In the genomic region with DNA sequence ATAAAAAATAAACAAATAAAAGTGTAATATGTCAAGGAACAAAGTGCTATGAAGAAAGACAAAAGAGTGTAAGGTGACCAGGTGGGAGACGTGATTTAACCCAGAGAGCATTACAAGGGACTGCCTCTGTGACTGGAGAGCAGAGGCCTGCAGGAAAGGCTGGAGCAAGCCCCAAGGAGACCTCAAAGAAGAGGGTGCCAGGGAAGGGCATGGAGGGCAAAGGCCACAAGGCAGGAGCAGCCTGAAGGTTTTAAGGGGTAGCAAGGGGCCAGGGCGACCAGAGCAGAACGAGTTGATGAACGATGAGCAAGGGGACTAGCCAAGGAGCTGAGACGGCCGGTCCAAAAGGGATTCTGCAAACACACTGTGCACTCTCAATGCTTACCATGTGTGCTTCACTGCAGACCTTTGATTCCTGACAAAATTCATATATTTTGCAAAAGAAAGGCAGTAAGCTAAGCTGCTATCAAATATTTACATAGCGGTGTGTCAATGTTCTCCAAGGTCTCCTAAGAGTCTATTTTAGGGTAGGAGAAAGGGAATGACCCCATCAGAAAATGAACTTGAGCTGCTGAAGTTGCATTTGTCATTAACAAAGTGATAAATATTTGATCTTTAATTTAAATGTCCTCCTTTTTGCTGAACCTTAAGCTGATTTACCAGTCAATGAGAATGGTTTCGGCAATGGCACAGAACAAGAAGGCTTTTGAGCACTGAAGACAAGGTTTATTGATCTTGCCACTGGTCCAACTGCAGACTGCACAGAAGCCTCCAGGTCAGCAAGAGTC, we compare ENCODE assay signal across 26 cellular contexts. TPM values are rescaled to one million over a fixed set of nuclear protein-coding genes. Genes with fewer than 3 reads are reported as not detected.
DNase-seq lines count a peak whose midpoint lies in the region; ATAC-seq, FAIRE-seq and TF ChIP-seq lines count a peak whose summit lies in the region.
"Had no signal": no experiment of that assay in that cellular context is flagged by ENCODE, and none has a peak within 500 bp of the region (broad histone marks: within the 10 kb centered on the region; RNA-seq: fewer than 3 reads in every experiment).

No MANE protein-coding gene starts in this region.

- no peaks in the 10 kb centered on the region for H3K27me3 ChIP-seq in HepG2 (ENCODE audit: control insufficient read depth in 1 of 2, insufficient read depth in 2 of 2, low read length in 2 of 2)
- no peaks in the 10 kb centered on the region for H3K27me3 ChIP-seq in ascending aorta
- H3K27me3 ChIP-seq in sigmoid colon = no peaks in the 10 kb centered on the region
- H3K27me3 ChIP-seq: BLaER1 treated with 17β-estradiol and CSF1 and Interleukin-3, amounts not matched to agents 10 nM and 100 nM had no signal

- FAIRE-seq in HepG2 (lab: Jason Lieb, UNC) = no peak
- FAIRE-seq: GM12878 had no signal

- no peak overlapping the region for H2AFZ ChIP-seq in HepG2 (ENCODE audit: low read length)
- H2AFZ ChIP-seq: PC-9 had no signal

- no peak for ATAC-seq in WTC11
- peak; percentile 82 for ATAC-seq in HepG2
- ATAC-seq in GM18870 (IDR thresholded peaks at IDR 0.05; ENCODE audit: unreplicated experiment) = no peak
- ATAC-seq: GM12878 had no signal

- POLR2A ChIA-PET in WTC11 (lab: Charles Lee) (no interaction called here), HepG2 (lab: Yijun Ruan, JAX) (interaction anchor here (1.0 to 2.8 kb wide), 7 partner anchors 8 to 249 kb away, joined by 3 to 25 read pairs (median 5); partner anchors contain the start of genes C11orf54, SMCO4 and TAF1D)

- peaks cover 9% of the 10 kb centered on the region; the same call in 1 of the 2 replicates for H3K36me3 Mint-ChIP-seq in WTC11

- H3K36me3 ChIP-seq in HepG2 (replicated peaks in 1 of 2; ENCODE audit: control insufficient read depth in 1 of 2, insufficient read depth in 2 of 2, low read length in 2 of 2) (peaks cover 1 to 9% of the 10 kb centered on the region in 2 experiments; a peak in 1 of 5 replicates), ascending aorta (peaks cover 0 to 13% of the 10 kb centered on the region in 2 donors), sigmoid colon (no peaks in the 10 kb centered on the region)

- 6% methylated on average over 8 of the region's 8 CpGs for WGBS in HepG2 (ENCODE audit: low lambda C conversion rate)
- WGBS in sigmoid colon, 2 donors = 83 to 89% methylated on average over 8 of the region's 8 CpGs

- no peak for TF ChIP-seq CTCF in WTC11 (IDR thresholded peaks at IDR 0.05)
- TF ChIP-seq CTCF in HepG2 (CRISPR knock-in tag; IDR thresholded peaks at IDR 0.05) = no peak
- TF ChIP-seq CTCF in ascending aorta (IDR thresholded peaks at IDR 0.05) = no peak
- no peak for TF ChIP-seq CTCF in sigmoid colon (IDR thresholded peaks at IDR 0.05)

- H3K27ac ChIP-seq in HepG2 (ENCODE audit: extremely low read length, insufficient read depth, low read length) (peak overlapping the region; percentile 66), ascending aorta (no peak overlapping the region), sigmoid colon (no peak overlapping the region)
- H3K27ac ChIP-seq: BLaER1 treated with 17β-estradiol and CSF1 and Interleukin-3, amounts not matched to agents 10 nM and 100 nM; PC-9; SK-N-MC had no signal

- intact Hi-C loops in HepG2 (cut with micrococcal nuclease; ENCODE audit: unreplicated experiment) = loop anchor here (1.0 kb wide), 1 partner anchor 38 kb away; no protein-coding TSS in a partner anchor
- intact Hi-C loops in ascending aorta (cut with DNase I) = no loop called here
- intact Hi-C loops in sigmoid colon (cut with DNase I) = no loop called here

- H3K4me3 Mint-ChIP-seq in WTC11 = no peak overlapping the region
- H3K4me3 Mint-ChIP-seq: CD4-positive, alpha-beta memory T cell had no signal

- BruUV-seq in HepG2 (replicated peaks; lab: Mats Ljungman, UMichigan) = no TSS peak

- H3K9ac ChIP-seq in HepG2 (ENCODE audit: insufficient read depth, low read depth, low read length) = peak overlapping the region; percentile 13; the same call in 1 of the 2 replicates
- H3K9ac ChIP-seq: BLaER1 treated with 17β-estradiol and CSF1 and Interleukin-3, amounts not matched to agents 10 nM and 100 nM had no signal

- TF ChIP-seq POLR2A in HepG2 (IDR thresholded peaks at IDR 0.05; ENCODE audit: insufficient read depth in 1 of 2, low read depth in 2 of 2, low read length in 2 of 2) (no peak), sigmoid colon (IDR thresholded peaks at IDR 0.05) (no peak)

- TF ChIP-seq EP300 in HepG2 (IDR thresholded peaks at IDR 0.05; ENCODE audit: low read depth in 2 of 2, low read length in 2 of 2) = peak in 1 of 2 experiments; percentile 82; a peak in 2 of 4 replicates
- no peak; the same call in 1 of the 2 replicates for TF ChIP-seq EP300 in HepG2 (CRISPR knock-in tag; IDR thresholded peaks at IDR 0.05; ENCODE audit: borderline replicate concordance)
- no peak for TF ChIP-seq EP300 in sigmoid colon (IDR thresholded peaks at IDR 0.05)

- in situ Hi-C loops in HepG2 (cut with HindIII; ENCODE audit: extremely low pct_ligation_motif_present, low pct_unique_long_range_greater_than_20kb) = loop anchor here (5.0 kb wide), 1 partner anchor 35 kb away; no protein-coding TSS in a partner anchor

- H3K9me3 Mint-ChIP-seq in WTC11 = no peaks in the 10 kb centered on the region

- peak overlapping the region in 2 of 3 experiments; percentile 1 to 60; a peak in 2 of 6 replicates for H3K4me3 ChIP-seq in HepG2 (replicated peaks in 1 of 3; ENCODE audit: insufficient read depth in 1 of 3, low read depth in 2 of 3, low read length in 3 of 3)
- H3K4me3 ChIP-seq in ascending aorta = no peak overlapping the region
- H3K4me3 ChIP-seq in sigmoid colon = no peak overlapping the region
- H3K4me3 ChIP-seq: BLaER1 treated with 17β-estradiol and CSF1 and Interleukin-3, amounts not matched to agents 10 nM and 100 nM; GM12878; PC-9; SK-N-MC had no signal

- H3K4me1 Mint-ChIP-seq in WTC11 = peaks cover 35% of the 10 kb centered on the region

- DNase-seq in DMS 273 (lab: John Stamatoyannopoulos, UW; ENCODE audit: unreplicated experiment) (peak; percentile 2), DMS 273 treated with DMSO at 0.1 percent for 48 hours (lab: John Stamatoyannopoulos, UW) (no peak), WTC11 (ENCODE audit: low spot score) (no peak), HepG2 (ENCODE audit: low spot score) (peak; percentile 80), ascending aorta (ENCODE audit: low spot score in 2 of 2) (no peak), sigmoid colon (no peak)
- DNase-seq in activated effector memory CD4-positive, alpha-beta T cell treated with anti-CD3 and anti-CD28 coated beads, Interleukin-2, amount 50 U/mL, for 16 hours = no peak
- DNase-seq: 8988T; CD4-positive, alpha-beta memory T cell; DMS79; HCEC 1CT; KBM-7; MM.1S; NCI-H1048; NCI-H1436; NCI-H2029; NCI-H2227 treated with DMSO at 0.1 percent for 48 hours; NCI-H510A; NCI-H748 treated with DMSO at 0.1 percent for 48 hours; PC-9; RPMI8226; SHP77 had no signal

- CTCF ChIA-PET in WTC11 (lab: Charles Lee) = interaction anchor here (1.3 kb wide), 1 partner anchor 15 kb away, joined by 3 read pairs; no protein-coding TSS in a partner anchor
- CTCF ChIA-PET in HepG2 (lab: Yijun Ruan, JAX; ENCODE audit: low intra/inter-chr PET ratio, low total read pairs) = no interaction called here

- H3K9me3 ChIP-seq in HepG2 (ENCODE audit: low read length) (no peaks in the 10 kb centered on the region), ascending aorta (no peaks in the 10 kb centered on the region), sigmoid colon (no peaks in the 10 kb centered on the region)
- H3K9me3 ChIP-seq: BLaER1 treated with 17β-estradiol and CSF1 and Interleukin-3, amounts not matched to agents 10 nM and 100 nM had no signal

- H3K27ac Mint-ChIP-seq in WTC11 = peak overlapping the region; percentile 94

- H3K4me1 ChIP-seq in HepG2 (ENCODE audit: insufficient read depth, low read length) = peaks cover 75% of the 10 kb centered on the region
- no peaks in the 10 kb centered on the region for H3K4me1 ChIP-seq in ascending aorta
- H3K4me1 ChIP-seq in sigmoid colon = peaks cover 0 to 6% (median 3%) of the 10 kb centered on the region in 4 donors

- no peaks in the 10 kb centered on the region for H3K27me3 Mint-ChIP-seq in WTC11 (ENCODE audit: low read depth)
- H3K27me3 Mint-ChIP-seq: CD4-positive, alpha-beta memory T cell had no signal

- H4K20me1 ChIP-seq in HepG2 (ENCODE audit: insufficient read depth, low read length) = peaks cover 9% of the 10 kb centered on the region; the same call in 1 of the 2 replicates

- no peak for TF ChIP-seq RAD21 in HepG2 (CRISPR knock-in tag; IDR thresholded peaks at IDR 0.05)

- no peaks in the 10 kb centered on the region for H3K79me2 ChIP-seq in HepG2 (ENCODE audit: insufficient read depth, low read length)

- peak overlapping the region; percentile 79 for H3K4me2 ChIP-seq in HepG2 (ENCODE audit: low read depth, low read length)
- H3K4me2 ChIP-seq: BLaER1 treated with 17β-estradiol and CSF1 and Interleukin-3, amounts not matched to agents 10 nM and 100 nM; PC-9 had no signal

RNA-seq across cellular contexts. Expression of gene SMCO4, which starts 50.5 kb away (rescaled TPM):
- total RNA-seq in WTC11 (2021) (42.3 to 50.1 TPM (median 42.9 TPM) in 3 replicates), HepG2 (2016; rRNA removed; fragmentation: Illumina TruSeq; extraction: Trizol) (26.8 and 28.5 TPM in 2 replicates), ascending aorta (89.2 TPM), sigmoid colon (1 to 10 TPM; 2.4 to 9.6 (median 6.1) TPM)
- 32.8 and 44.9 TPM in 2 replicates for total RNA-seq in HepG2 (2016; cell fraction: cytosol; rRNA removed; fragmentation: Illumina TruSeq; extraction: Trizol; ENCODE audit: low read depth)
- 24.0 and 27.8 TPM in 2 replicates for total RNA-seq in HepG2 (2016; cell fraction: insoluble cytoplasmic fraction; rRNA removed; fragmentation: Illumina TruSeq; extraction: Trizol)
- 39.9 and 58.1 TPM in 2 replicates for total RNA-seq in HepG2 (2016; cell fraction: membrane; rRNA removed; fragmentation: Illumina TruSeq; extraction: Trizol)
- total RNA-seq in HepG2 (2016; cell fraction: nucleus; rRNA removed; fragmentation: Illumina TruSeq; extraction: Trizol) = 9.4 and 14.7 TPM in 2 replicates
- polyA plus RNA-seq in HepG2 (2011; rRNA removed) (10.6 and 11.7 TPM in 2 replicates), sigmoid colon (100 to 1,000 TPM in 1 of 3 donors, 10 to 100 TPM in 2; 47.0 to 112 (median 94.8) TPM)
- polyA plus RNA-seq in HepG2 (2011; cell fraction: cytosol; rRNA removed) = 8.0 and 8.3 TPM in 2 replicates
- 7.7 and 10.0 TPM in 2 replicates for polyA plus RNA-seq in HepG2 (2011; cell fraction: nucleus; rRNA removed)
- polyA plus RNA-seq in HepG2 (2012) = 19.1 and 21.9 TPM in 2 replicates
- 45.6 and 73.6 TPM in 2 replicates for polyA plus RNA-seq in HepG2 (2016; cell fraction: cytosol; fragmentation: Illumina TruSeq; extraction: Trizol; ENCODE audit: low read depth)
- 34.5 and 47.2 TPM in 2 replicates for polyA plus RNA-seq in HepG2 (2016; cell fraction: insoluble cytoplasmic fraction; fragmentation: Illumina TruSeq; extraction: Trizol; ENCODE audit: low read depth)
- 48.5 and 75.7 TPM in 2 replicates for polyA plus RNA-seq in HepG2 (2016; cell fraction: membrane; fragmentation: Illumina TruSeq; extraction: Trizol; ENCODE audit: low read depth)
- polyA plus RNA-seq in HepG2 (2016; cell fraction: nucleus; fragmentation: Illumina TruSeq; extraction: Trizol; ENCODE audit: insufficient read depth, low read depth) = 26.9 and 36.1 TPM in 2 replicates
- polyA minus RNA-seq in HepG2 (2011; rRNA and poly(A)+ RNA removed; ENCODE audit: low replicate concordance) = 1.9 and 16.7 TPM in 2 replicates
- 3.5 TPM in 1 of 2 replicates, not detected in the other for polyA minus RNA-seq in HepG2 (2011; cell fraction: cytosol; rRNA and poly(A)+ RNA removed)
- 2.2 and 6.6 TPM in 2 replicates for polyA minus RNA-seq in HepG2 (2011; cell fraction: nucleus; rRNA and poly(A)+ RNA removed)

Comparison
In these comparisons a context has a peak if more than half of its experiments do, and no peak if none do; other contexts are left out.
1. DNase-seq: peak in DMS 273 (single experiment) and HepG2 (single experiment); none in DMS 273 treated with DMSO at 0.1 percent for 48 hours (single experiment), WTC11 (single experiment), ascending aorta (0 of 2), activated effector memory CD4-positive, alpha-beta T cell treated with anti-CD3 and anti-CD28 coated beads, Interleukin-2, amount 50 U/mL, for 16 hours (single experiment) and sigmoid colon (single experiment).
2. H3K4me3 ChIP-seq: peak in HepG2 (2 of 3); none in ascending aorta (0 of 2) and sigmoid colon (0 of 4).